Comparison of ENCODE assay signal across 21 cellular contexts in genomic region chr13:31049833-31050232, GRCh38.
"Had no signal": no experiment of that assay in that cellular context is flagged by ENCODE, and none has a peak within 500 bp of the region (broad histone marks: within the 10 kb centered on the region; RNA-seq: fewer than 3 reads in every experiment).

No MANE protein-coding gene starts in this region.

- DNase-seq: activated CD4-positive, alpha-beta memory T cell treated with anti-CD3 and anti-CD28 coated beads, Interleukin-2, amount 10 ng/mL, durations not matched to agents 7 days and 5 days; activated CD4-positive, alpha-beta T cell treated with anti-CD3 and anti-CD28 coated beads for 1 hour; activated CD4-positive, alpha-beta T cell treated with anti-CD3 and anti-CD28 coated beads, Interleukin-2, amount 10 ng/mL, durations not matched to agents 7 days and 5 days; activated effector memory CD4-positive, alpha-beta T cell treated with Interleukin-2 at 50 U/mL for 16 hours; activated naive CD4-positive, alpha-beta T cell treated with Interleukin-2 at 50 U/mL for 16 hours; activated naive CD8-positive, alpha-beta T cell treated with anti-CD3 and anti-CD28 coated beads for 36 hours; colonic mucosa; dorsolateral prefrontal cortex; effector memory CD4-positive, alpha-beta T cell; head of caudate nucleus; kidney glomerular epithelial cell; mucosa of descending colon; sigmoid colon; small intestine; stimulated activated CD4-positive, alpha-beta T cell treated with anti-CD3 and anti-CD28 coated beads, Interleukin-4, amount 100 ng/mL, for 24 hours; substantia nigra had no signal

- H3K4me3 ChIP-seq: breast epithelium, colonic mucosa, dorsolateral prefrontal cortex, gastroesophageal sphincter, lung, mucosa of descending colon, sigmoid colon, tibial artery had no signal

- H3K36me3 ChIP-seq: breast epithelium, colonic mucosa, gastroesophageal sphincter, sigmoid colon, tibial artery had no signal

- H3K9me3 ChIP-seq: breast epithelium, colonic mucosa, gastroesophageal sphincter, mucosa of descending colon, sigmoid colon, tibial artery had no signal

- ATAC-seq: gastroesophageal sphincter, left lobe of liver, mucosa of descending colon had no signal

- H3K27ac ChIP-seq: breast epithelium, colonic mucosa, gastroesophageal sphincter, sigmoid colon, tibial artery had no signal

- H3K27me3 ChIP-seq: breast epithelium, colonic mucosa, dorsolateral prefrontal cortex, sigmoid colon had no signal
